In genomic region chr10:122515588-122516231, GRCh38 we compare ENCODE assay signal across 9 cellular contexts. TPM values are rescaled to one million over a fixed set of nuclear protein-coding genes. Genes with fewer than 3 reads are reported as not detected.
A peak's percentile ranks its signal among the peaks of the same experiment; 100 is the strongest.
DNase-seq lines count a peak whose midpoint lies in the region; ATAC-seq, FAIRE-seq and TF ChIP-seq lines count a peak whose summit lies in the region.
"Had no signal": no experiment of that assay in that cellular context is flagged by ENCODE, and none has a peak within 500 bp of the region (broad histone marks: within the 10 kb centered on the region; RNA-seq: fewer than 3 reads in every experiment).

No MANE protein-coding gene starts in this region.

- H3K27ac Mint-ChIP-seq in osteocyte (ENCODE audit: unreplicated experiment) (peak overlapping the region; percentile 38), Calu3 (ENCODE audit: unreplicated experiment) (no peak overlapping the region)
- H3K27ac Mint-ChIP-seq: dendritic cell treated with granulocyte-macrophage colony-stimulating factor and Interleukin-4, amounts not matched to agents 40 ng/mL and 50 ng/mL, for 4 days had no signal

- TF ChIP-seq POLR2A in GM12892 (IDR thresholded peaks at IDR 0.05; ENCODE audit: low read depth, low read length) (no peak), lower leg skin (IDR thresholded peaks at IDR 0.05) (no peak)

- intact Hi-C loops in Calu3 (cut with micrococcal nuclease; ENCODE audit: unreplicated experiment): no loop called here
- intact Hi-C loops in lower leg skin (cut with DNase I; ENCODE audit: low total_unique reads): no loop called here

- peaks cover 59% of the 10 kb centered on the region for H3K36me3 Mint-ChIP-seq in osteocyte (ENCODE audit: unreplicated experiment)
- H3K36me3 Mint-ChIP-seq in Calu3 (ENCODE audit: insufficient read depth, unreplicated experiment): no peaks in the 10 kb centered on the region

- CTCF ChIA-PET in Calu3 (lab: Charles Lee): interaction anchor here (1.3 kb wide), 1 partner anchor 50 kb away, joined by 3 read pairs; no protein-coding TSS in a partner anchor

- H3K4me3 Mint-ChIP-seq in osteocyte (ENCODE audit: unreplicated experiment) (no peak overlapping the region), Calu3 (ENCODE audit: low read depth, unreplicated experiment) (no peak overlapping the region)
- H3K4me3 Mint-ChIP-seq: dendritic cell treated with granulocyte-macrophage colony-stimulating factor and Interleukin-4, amounts not matched to agents 40 ng/mL and 50 ng/mL, for 4 days had no signal

- no peak for FAIRE-seq in GM12892 (lab: Jason Lieb, UNC)

- H3K4me3 ChIP-seq in Jurkat, Clone E6-1 (ENCODE audit: low read length): no peak overlapping the region
- no peak overlapping the region for H3K4me3 ChIP-seq in lower leg skin (ENCODE audit: low read depth, poor library complexity, severe bottlenecking)

- peak; percentile 35 for DNase-seq in GM12892 (ENCODE audit: insufficient read length)
- DNase-seq in Jurkat, Clone E6-1 (ENCODE audit: low read depth, low spot score): peak; percentile 89
- peak; percentile 42 for DNase-seq in activated T-helper 9 cell treated with anti-CD3 and anti-CD28 coated beads, Interleukin-2, amount 50 U/mL, for 16 hours (ENCODE audit: low read depth)
- DNase-seq in osteocyte (ENCODE audit: extremely low spot score, unreplicated experiment): no peak
- DNase-seq in Calu3: no peak
- DNase-seq in NCI-H748 (lab: John Stamatoyannopoulos, UW; ENCODE audit: unreplicated experiment): no peak
- no peak for DNase-seq in lower leg skin (ENCODE audit: low spot score in 2 of 2)

- no peaks in the 10 kb centered on the region for H3K27me3 Mint-ChIP-seq in osteocyte (ENCODE audit: unreplicated experiment)
- peaks cover 18% of the 10 kb centered on the region for H3K27me3 Mint-ChIP-seq in Calu3 (ENCODE audit: unreplicated experiment)

- WGBS in lower leg skin, 2 donors: 74 to 77% methylated on average over 16 of the region's 16 CpGs

- TF ChIP-seq CTCF in osteocyte (IDR thresholded peaks at IDR 0.05): no peak
- TF ChIP-seq CTCF in Calu3 (IDR thresholded peaks at IDR 0.05; ENCODE audit: unreplicated experiment): no peak
- TF ChIP-seq CTCF in lower leg skin (IDR thresholded peaks at IDR 0.05): no peak

- H3K4me1 Mint-ChIP-seq in osteocyte (ENCODE audit: unreplicated experiment) (peaks cover 2% of the 10 kb centered on the region), Calu3 (ENCODE audit: low read depth, unreplicated experiment) (no peaks in the 10 kb centered on the region)

- H3K9me3 Mint-ChIP-seq in osteocyte (ENCODE audit: unreplicated experiment): no peaks in the 10 kb centered on the region
- no peaks in the 10 kb centered on the region for H3K9me3 Mint-ChIP-seq in Calu3 (ENCODE audit: low read depth, unreplicated experiment)
- H3K9me3 Mint-ChIP-seq: dendritic cell treated with granulocyte-macrophage colony-stimulating factor and Interleukin-4, amounts not matched to agents 40 ng/mL and 50 ng/mL, for 4 days had no signal

- ATAC-seq in HG03439 (IDR thresholded peaks at IDR 0.05; ENCODE audit: unreplicated experiment): no peak

- no TSS peak for BruUV-seq in Calu3 (replicated peaks; lab: Mats Ljungman, UMichigan)

RNA-seq across cellular contexts. Expression of gene DMBT1, which starts 44.8 kb away (rescaled TPM):
- 0.08 TPM for polyA plus RNA-seq in GM12892 (2012; ENCODE audit: missing spikeins)
- polyA plus RNA-seq in Jurkat, Clone E6-1 (2012; ENCODE audit: insufficient read depth, insufficient read length): not detected
- total RNA-seq in osteocyte: 0.08 TPM in 2 replicates
- 4.6 and 10.0 TPM in 2 replicates for total RNA-seq in Calu3 (2022)
- under 1 TPM in 3 of 4 donors, not detected in 1; 0.04 to 0.29 (median 0.26) TPM for total RNA-seq in lower leg skin

RNA-seq across cellular contexts. Expression of gene HTRA1, which starts 54.4 kb away (rescaled TPM):
- not detected for polyA plus RNA-seq in GM12892 (2012; ENCODE audit: missing spikeins)
- not detected for polyA plus RNA-seq in Jurkat, Clone E6-1 (2012; ENCODE audit: insufficient read depth, insufficient read length)
- total RNA-seq in osteocyte (1,546 and 1,638 TPM in 2 replicates), Calu3 (2022) (1.3 and 2.4 TPM in 2 replicates), lower leg skin (100 to 1,000 TPM in 1 of 4 donors, 10 to 100 TPM in 3; 71.0 to 113 (median 84.1) TPM)

Comparison
In these comparisons a context has a peak if more than half of its experiments do, and no peak if none do; other contexts are left out.
1. DNase-seq: peak in GM12892 (single experiment), Jurkat, Clone E6-1 (single experiment) and activated T-helper 9 cell treated with anti-CD3 and anti-CD28 coated beads, Interleukin-2, amount 50 U/mL, for 16 hours (single experiment); none in osteocyte (single experiment), Calu3 (single experiment), NCI-H748 (single experiment) and lower leg skin (0 of 2).
2. RNA of gene HTRA1, which starts 54.4 kb away (total RNA-seq): 1,546 to 1,638 TPM in osteocyte and 71.0 to 113 TPM in lower leg skin; 1.3 to 2.4 TPM in Calu3; every median in the first group is over 10 times any median in the second.